ENCODE assay signal across 17 cellular contexts in the genomic region with DNA sequence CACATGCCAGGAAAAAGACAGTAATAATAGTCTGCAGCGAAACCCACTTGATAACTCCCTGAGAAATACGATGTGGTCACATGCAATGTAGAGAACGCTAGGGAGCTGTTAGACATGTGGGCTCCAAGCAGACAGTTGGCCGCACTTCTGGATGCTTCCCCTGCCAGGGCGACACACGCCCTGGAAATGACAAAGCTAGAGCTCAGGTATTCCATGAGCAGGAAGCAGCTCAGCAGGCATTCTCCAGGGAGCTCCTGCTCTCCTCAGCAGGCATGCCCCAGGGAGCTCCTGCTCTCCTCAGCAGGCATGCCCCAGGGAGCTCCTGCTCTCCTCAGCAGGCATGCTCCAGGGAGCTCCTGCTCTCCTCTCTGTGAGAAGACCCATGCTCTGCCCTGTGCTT.
"Had no signal": no experiment of that assay in that cellular context is flagged by ENCODE, and none has a peak within 500 bp of the region (broad histone marks: within the 10 kb centered on the region; RNA-seq: fewer than 3 reads in every experiment).

No MANE protein-coding gene starts in this region.

- H3K27me3 ChIP-seq: breast epithelium, gastrocnemius medialis, right atrium auricular region, upper lobe of left lung had no signal

- H3K4me3 Mint-ChIP-seq: activated CD4-positive, alpha-beta T cell treated with anti-CD3 and anti-CD28 coated beads for 36 hours; activated CD8-positive, alpha-beta T cell treated with anti-CD3 and anti-CD28 coated beads, Interleukin-2, amount 10 ng/mL, durations not matched to agents 7 days and 5 days; activated naive CD8-positive, alpha-beta T cell treated with anti-CD3 and anti-CD28 coated beads, Interleukin-2, amount 10 ng/mL, durations not matched to agents 7 days and 5 days; mesothelial cell of epicardium; stimulated activated naive B cell treated with anti-CD40 and anti-IgM and Interleukin-4, amounts not matched to agents 10 μg/mL and 1 μg/mL and 100 μg/mL, for 72 hours had no signal

- ATAC-seq: activated CD4-positive, alpha-beta T cell treated with anti-CD3 and anti-CD28 coated beads for 36 hours; activated CD8-positive, alpha-beta T cell treated with anti-CD3 and anti-CD28 coated beads, Interleukin-2, amount 10 ng/mL, durations not matched to agents 7 days and 5 days; gastrocnemius medialis; left ventricle myocardium superior; stimulated activated naive B cell treated with anti-CD40 and anti-IgM and Interleukin-4, amounts not matched to agents 10 μg/mL and 1 μg/mL and 100 μg/mL, for 72 hours had no signal

- H3K4me1 ChIP-seq: breast epithelium, right atrium auricular region had no signal

- H3K36me3 ChIP-seq: breast epithelium, gastrocnemius medialis, right atrium auricular region, spleen, upper lobe of left lung had no signal

- DNase-seq: activated CD4-positive, alpha-beta T cell treated with anti-CD3 and anti-CD28 coated beads for 36 hours; activated CD8-positive, alpha-beta memory T cell treated with anti-CD3 and anti-CD28 coated beads, Interleukin-2, amount 50 U/mL, for 48 hours; activated CD8-positive, alpha-beta T cell treated with anti-CD3 and anti-CD28 coated beads, Interleukin-2, amount 10 ng/mL, durations not matched to agents 7 days and 5 days; activated naive CD8-positive, alpha-beta T cell treated with anti-CD3 and anti-CD28 coated beads, Interleukin-2, amount 10 ng/mL, durations not matched to agents 7 days and 5 days; aorta; gastrocnemius medialis; kidney; left ventricle myocardium superior; spleen; stimulated activated CD4-positive, alpha-beta T cell treated with anti-CD3 and anti-CD28 coated beads, Interleukin-1b, Interleukin-23, amount 100 ng/mL, for 48 hours; stimulated activated naive B cell treated with anti-CD40 and anti-IgM and Interleukin-4, amounts not matched to agents 10 μg/mL and 1 μg/mL and 100 μg/mL, for 72 hours; T-helper 1 cell; upper lobe of left lung had no signal

- H3K27me3 Mint-ChIP-seq: activated CD4-positive, alpha-beta T cell treated with anti-CD3 and anti-CD28 coated beads for 36 hours had no signal

- H3K4me1 Mint-ChIP-seq: activated CD4-positive, alpha-beta T cell treated with anti-CD3 and anti-CD28 coated beads for 36 hours; activated naive CD8-positive, alpha-beta T cell treated with anti-CD3 and anti-CD28 coated beads, Interleukin-2, amount 10 ng/mL, durations not matched to agents 7 days and 5 days; stimulated activated naive B cell treated with anti-CD40 and anti-IgM and Interleukin-4, amounts not matched to agents 10 μg/mL and 1 μg/mL and 100 μg/mL, for 72 hours had no signal

- H3K27ac ChIP-seq: breast epithelium, gastrocnemius medialis, right atrium auricular region, spleen, VCaP had no signal

- H3K27ac Mint-ChIP-seq: activated CD4-positive, alpha-beta T cell treated with anti-CD3 and anti-CD28 coated beads for 36 hours; activated CD8-positive, alpha-beta T cell treated with anti-CD3 and anti-CD28 coated beads, Interleukin-2, amount 10 ng/mL, durations not matched to agents 7 days and 5 days; activated naive CD8-positive, alpha-beta T cell treated with anti-CD3 and anti-CD28 coated beads, Interleukin-2, amount 10 ng/mL, durations not matched to agents 7 days and 5 days; mesothelial cell of epicardium; stimulated activated naive B cell treated with anti-CD40 and anti-IgM and Interleukin-4, amounts not matched to agents 10 μg/mL and 1 μg/mL and 100 μg/mL, for 72 hours had no signal

- H3K9me3 Mint-ChIP-seq: activated naive CD8-positive, alpha-beta T cell treated with anti-CD3 and anti-CD28 coated beads, Interleukin-2, amount 10 ng/mL, durations not matched to agents 7 days and 5 days; mesothelial cell of epicardium; stimulated activated naive B cell treated with anti-CD40 and anti-IgM and Interleukin-4, amounts not matched to agents 10 μg/mL and 1 μg/mL and 100 μg/mL, for 72 hours had no signal

- H3K36me3 Mint-ChIP-seq: activated naive CD8-positive, alpha-beta T cell treated with anti-CD3 and anti-CD28 coated beads, Interleukin-2, amount 10 ng/mL, durations not matched to agents 7 days and 5 days; mesothelial cell of epicardium; stimulated activated naive B cell treated with anti-CD40 and anti-IgM and Interleukin-4, amounts not matched to agents 10 μg/mL and 1 μg/mL and 100 μg/mL, for 72 hours had no signal

- H3K4me3 ChIP-seq: breast epithelium, gastrocnemius medialis, right atrium auricular region, spleen, upper lobe of left lung had no signal

- H3K9me3 ChIP-seq: breast epithelium, gastrocnemius medialis, right atrium auricular region, spleen, upper lobe of left lung had no signal
